1 cellular context compared by ENCODE assay signal in the genomic region with DNA sequence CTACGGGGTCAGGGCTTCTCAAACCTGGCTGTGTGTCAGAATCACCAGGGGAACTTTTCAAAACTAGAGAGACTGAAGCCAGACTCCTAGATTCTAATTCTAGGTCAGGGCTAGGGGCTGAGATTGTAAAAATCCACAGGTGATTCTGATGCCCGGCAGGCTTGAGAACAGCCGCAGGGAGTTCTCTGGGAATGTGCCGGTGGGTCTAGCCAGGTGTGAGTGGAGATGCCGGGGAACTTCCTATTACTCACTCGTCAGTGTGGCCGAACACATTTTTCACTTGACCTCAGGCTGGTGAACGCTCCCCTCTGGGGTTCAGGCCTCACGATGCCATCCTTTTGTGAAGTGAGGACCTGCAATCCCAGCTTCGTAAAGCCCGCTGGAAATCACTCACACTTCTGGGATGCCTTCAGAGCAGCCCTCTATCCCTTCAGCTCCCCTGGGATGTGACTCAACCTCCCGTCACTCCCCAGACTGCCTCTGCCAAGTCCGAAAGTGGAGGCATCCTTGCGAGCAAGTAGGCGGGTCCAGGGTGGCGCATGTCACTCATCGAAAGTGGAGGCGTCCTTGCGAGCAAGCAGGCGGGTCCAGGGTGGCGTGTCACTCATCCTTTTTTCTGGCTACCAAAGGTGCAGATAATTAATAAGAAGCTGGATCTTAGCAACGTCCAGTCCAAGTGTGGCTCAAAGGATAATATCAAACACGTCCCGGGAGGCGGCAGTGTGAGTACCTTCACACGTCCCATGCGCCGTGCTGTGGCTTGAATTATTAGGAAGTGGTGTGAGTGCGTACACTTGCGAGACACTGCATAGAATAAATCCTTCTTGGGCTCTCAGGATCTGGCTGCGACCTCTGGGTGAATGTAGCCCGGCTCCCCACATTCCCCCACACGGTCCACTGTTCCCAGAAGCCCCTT.
A peak's percentile ranks its signal among the peaks of the same experiment; 100 is the strongest.
TF ChIP-seq lines count a peak whose summit lies in the region.

No MANE protein-coding gene starts in this region.

TF ChIP-seq in GM12878, 131 proteins besides CTCF, POLR2A, EP300 and RAD21 (continued from another document):
- TF ChIP-seq, protein P1, sequence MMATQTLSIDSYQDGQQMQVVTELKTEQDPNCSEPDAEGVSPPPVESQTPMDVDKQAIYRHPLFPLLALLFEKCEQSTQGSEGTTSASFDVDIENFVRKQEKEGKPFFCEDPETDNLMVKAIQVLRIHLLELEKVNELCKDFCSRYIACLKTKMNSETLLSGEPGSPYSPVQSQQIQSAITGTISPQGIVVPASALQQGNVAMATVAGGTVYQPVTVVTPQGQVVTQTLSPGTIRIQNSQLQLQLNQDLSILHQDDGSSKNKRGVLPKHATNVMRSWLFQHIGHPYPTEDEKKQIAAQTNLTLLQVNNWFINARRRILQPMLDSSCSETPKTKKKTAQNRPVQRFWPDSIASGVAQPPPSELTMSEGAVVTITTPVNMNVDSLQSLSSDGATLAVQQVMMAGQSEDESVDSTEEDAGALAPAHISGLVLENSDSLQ (IDR thresholded peaks at IDR 0.05) = peak; percentile 87
- TF ChIP-seq CBX5 (IDR thresholded peaks at IDR 0.05; ENCODE audit: low read depth) (no peak), FOXM1 (IDR thresholded peaks at IDR 0.05; ENCODE audit: low read depth, low read length) (no peak)
- TF ChIP-seq, protein P2, sequence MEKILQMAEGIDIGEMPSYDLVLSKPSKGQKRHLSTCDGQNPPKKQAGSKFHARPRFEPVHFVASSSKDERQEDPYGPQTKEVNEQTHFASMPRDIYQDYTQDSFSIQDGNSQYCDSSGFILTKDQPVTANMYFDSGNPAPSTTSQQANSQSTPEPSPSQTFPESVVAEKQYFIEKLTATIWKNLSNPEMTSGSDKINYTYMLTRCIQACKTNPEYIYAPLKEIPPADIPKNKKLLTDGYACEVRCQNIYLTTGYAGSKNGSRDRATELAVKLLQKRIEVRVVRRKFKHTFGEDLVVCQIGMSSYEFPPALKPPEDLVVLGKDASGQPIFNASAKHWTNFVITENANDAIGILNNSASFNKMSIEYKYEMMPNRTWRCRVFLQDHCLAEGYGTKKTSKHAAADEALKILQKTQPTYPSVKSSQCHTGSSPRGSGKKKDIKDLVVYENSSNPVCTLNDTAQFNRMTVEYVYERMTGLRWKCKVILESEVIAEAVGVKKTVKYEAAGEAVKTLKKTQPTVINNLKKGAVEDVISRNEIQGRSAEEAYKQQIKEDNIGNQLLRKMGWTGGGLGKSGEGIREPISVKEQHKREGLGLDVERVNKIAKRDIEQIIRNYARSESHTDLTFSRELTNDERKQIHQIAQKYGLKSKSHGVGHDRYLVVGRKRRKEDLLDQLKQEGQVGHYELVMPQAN (conservative IDR thresholded peaks at IDR 0.05) = no peak
